ENCODE assay signal across 8 cellular contexts in the genomic region with DNA sequence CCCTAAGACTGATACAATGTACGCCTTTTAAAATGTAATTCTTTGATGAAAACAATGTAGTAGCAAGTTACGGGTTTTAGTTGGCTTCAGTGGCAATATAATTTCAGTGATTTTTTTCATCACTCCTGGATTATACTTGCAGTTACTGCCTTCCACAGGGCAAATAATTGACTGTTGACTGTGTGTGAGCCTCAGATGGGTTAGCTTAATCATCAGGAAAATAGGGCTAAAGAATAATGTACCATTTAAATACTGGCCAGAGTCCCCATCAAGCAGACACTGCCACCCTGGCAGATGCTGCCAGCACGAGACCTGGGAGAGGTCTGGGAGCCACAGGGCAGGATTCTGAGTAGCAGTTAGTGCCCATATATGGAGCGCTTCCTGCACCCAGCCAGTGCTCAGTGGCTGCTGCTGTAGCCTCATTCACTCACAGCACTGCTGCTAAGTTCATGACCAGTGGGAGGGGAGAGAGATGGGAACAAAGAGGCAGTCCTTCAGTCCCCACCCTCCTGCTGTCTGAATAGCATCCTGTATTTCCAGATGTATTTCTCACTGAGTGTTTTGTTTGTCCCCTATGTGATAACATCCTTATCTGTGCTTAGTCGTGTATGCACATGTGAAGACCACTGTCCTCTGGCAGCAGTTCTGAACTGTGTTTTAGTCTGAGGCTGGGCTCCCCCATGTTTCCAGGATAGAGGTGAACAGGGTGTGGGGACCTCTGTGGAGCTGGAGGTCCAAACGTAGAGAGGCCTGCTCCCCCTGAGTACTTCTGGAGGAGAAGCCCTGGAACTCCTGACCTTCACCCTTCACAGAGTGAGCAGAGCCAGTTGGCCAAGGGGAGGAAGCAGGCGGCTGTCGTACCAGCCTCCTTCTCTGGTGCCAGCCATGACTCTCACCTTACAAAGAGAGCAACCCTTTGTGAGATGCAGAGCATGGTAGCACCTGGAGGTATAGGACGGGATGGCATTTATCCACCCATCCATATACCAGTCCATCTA.
DNase-seq lines count a peak whose midpoint lies in the region; ATAC-seq and TF ChIP-seq lines count a peak whose summit lies in the region.

No MANE protein-coding gene starts in this region.

- no peak overlapping the region for H3K4me3 ChIP-seq in NB4 (ENCODE audit: low read depth, low read length)
- no peak overlapping the region for H3K4me3 ChIP-seq in lower leg skin (ENCODE audit: low read depth, poor library complexity, severe bottlenecking)
- H3K4me3 ChIP-seq in MG63: no peak overlapping the region

- in situ Hi-C loops in Caki2 (cut with HindIII; ENCODE audit: low pct_unique_long_range_greater_than_20kb, low sequenced_read_pairs): no loop called here

- H3K9me3 ChIP-seq in MG63: no peaks in the 10 kb centered on the region

- no peaks in the 10 kb centered on the region for H3K27me3 ChIP-seq in MG63

- intact Hi-C loops in lower leg skin (cut with DNase I; ENCODE audit: low total_unique reads): no loop called here

- no peaks in the 10 kb centered on the region for H3K36me3 ChIP-seq in MG63

- TF ChIP-seq POLR2A in NB4 (IDR thresholded peaks at IDR 0.05; ENCODE audit: extremely low read depth, insufficient read length) (no peak), lower leg skin (IDR thresholded peaks at IDR 0.05) (no peak)

- ATAC-seq in HG02678 (IDR thresholded peaks at IDR 0.05; ENCODE audit: unreplicated experiment): no peak
- ATAC-seq in GM21529 (IDR thresholded peaks at IDR 0.05; ENCODE audit: unreplicated experiment): no peak

- 79 to 80% methylated on average over 9 of the region's 9 CpGs for WGBS in lower leg skin, 2 donors

- TF ChIP-seq CTCF in NB4 (IDR thresholded peaks at IDR 0.05; ENCODE audit: low read depth, low read length): no peak
- no peak for TF ChIP-seq CTCF in lower leg skin (IDR thresholded peaks at IDR 0.05)

- DNase-seq in Caki2 (ENCODE audit: low read depth) (peak; percentile 42), NB4 (ENCODE audit: low read depth) (peak; percentile 58), amniotic epithelial cell (ENCODE audit: low read depth) (peak; percentile 73), lower leg skin (ENCODE audit: low spot score in 2 of 2) (peak; percentile 11 to 57), inferior parietal cortex (ENCODE audit: extremely low spot score) (no peak), MG63 (no peak)

Comparison
In these comparisons a context has a peak if more than half of its experiments do, and no peak if none do; other contexts are left out.
1. DNase-seq: peak in Caki2 (single experiment), NB4 (single experiment), amniotic epithelial cell (single experiment) and lower leg skin (2 of 2); none in inferior parietal cortex (single experiment) and MG63 (single experiment).